1 cellular context compared by ENCODE assay signal in the genomic region with DNA sequence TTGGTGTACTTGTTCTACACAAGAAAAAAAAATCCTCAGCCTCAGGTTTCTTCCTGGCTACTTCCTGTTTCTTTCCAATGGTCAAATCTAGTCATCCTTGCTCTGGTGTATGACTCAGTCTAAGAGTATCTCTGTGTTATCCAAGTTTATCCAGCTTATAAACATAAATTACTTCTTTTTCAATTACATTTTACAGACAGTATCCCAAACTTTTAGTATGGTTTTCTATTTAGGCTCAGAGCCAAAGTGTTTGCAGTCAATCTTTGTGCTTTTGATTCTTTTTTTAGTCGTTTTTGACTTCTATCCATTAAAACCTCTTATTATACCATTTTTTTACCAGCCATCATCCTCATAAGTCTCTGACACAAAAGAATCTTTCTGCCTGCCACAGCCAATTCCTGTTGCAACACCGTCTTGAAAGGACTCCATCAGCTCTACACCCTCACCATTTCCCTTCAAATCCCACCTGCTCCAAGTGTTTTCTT.
TF ChIP-seq lines count a peak whose summit lies in the region.

No MANE protein-coding gene starts in this region.

TF ChIP-seq in SK-N-SH, 30 proteins besides CTCF, POLR2A, EP300 and RAD21 (continued from another document):
- TF ChIP-seq, protein P1, sequence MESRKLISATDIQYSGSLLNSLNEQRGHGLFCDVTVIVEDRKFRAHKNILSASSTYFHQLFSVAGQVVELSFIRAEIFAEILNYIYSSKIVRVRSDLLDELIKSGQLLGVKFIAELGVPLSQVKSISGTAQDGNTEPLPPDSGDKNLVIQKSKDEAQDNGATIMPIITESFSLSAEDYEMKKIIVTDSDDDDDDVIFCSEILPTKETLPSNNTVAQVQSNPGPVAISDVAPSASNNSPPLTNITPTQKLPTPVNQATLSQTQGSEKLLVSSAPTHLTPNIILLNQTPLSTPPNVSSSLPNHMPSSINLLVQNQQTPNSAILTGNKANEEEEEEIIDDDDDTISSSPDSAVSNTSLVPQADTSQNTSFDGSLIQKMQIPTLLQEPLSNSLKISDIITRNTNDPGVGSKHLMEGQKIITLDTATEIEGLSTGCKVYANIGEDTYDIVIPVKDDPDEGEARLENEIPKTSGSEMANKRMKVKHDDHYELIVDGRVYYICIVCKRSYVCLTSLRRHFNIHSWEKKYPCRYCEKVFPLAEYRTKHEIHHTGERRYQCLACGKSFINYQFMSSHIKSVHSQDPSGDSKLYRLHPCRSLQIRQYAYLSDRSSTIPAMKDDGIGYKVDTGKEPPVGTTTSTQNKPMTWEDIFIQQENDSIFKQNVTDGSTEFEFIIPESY (IDR thresholded peaks at IDR 0.05; ENCODE audit: borderline replicate concordance, low read depth): peak; percentile 50; the same call in 1 of the 2 replicates
- TF ChIP-seq GABPA (IDR thresholded peaks at IDR 0.05; ENCODE audit: low read depth): peak; percentile 43; the same call in 1 of the 2 replicates
- no peak for TF ChIP-seq FOXJ3 (CRISPR knock-in tag; IDR thresholded peaks at IDR 0.05)
- peak; percentile 51; the same call in 1 of the 2 replicates for TF ChIP-seq RXRA (IDR thresholded peaks at IDR 0.05; ENCODE audit: borderline replicate concordance, low read depth)
- peak; percentile 53; the same call in 1 of the 2 replicates for TF ChIP-seq POLR2AphosphoS5 (IDR thresholded peaks at IDR 0.05; ENCODE audit: low read depth, low read length)
- TF ChIP-seq SMC3 (IDR thresholded peaks at IDR 0.05; ENCODE audit: low read depth, low read length): no peak
- TF ChIP-seq TEAD4 (IDR thresholded peaks at IDR 0.05; ENCODE audit: borderline replicate concordance, insufficient read depth): peak; percentile 84
- TF ChIP-seq, protein P2, sequence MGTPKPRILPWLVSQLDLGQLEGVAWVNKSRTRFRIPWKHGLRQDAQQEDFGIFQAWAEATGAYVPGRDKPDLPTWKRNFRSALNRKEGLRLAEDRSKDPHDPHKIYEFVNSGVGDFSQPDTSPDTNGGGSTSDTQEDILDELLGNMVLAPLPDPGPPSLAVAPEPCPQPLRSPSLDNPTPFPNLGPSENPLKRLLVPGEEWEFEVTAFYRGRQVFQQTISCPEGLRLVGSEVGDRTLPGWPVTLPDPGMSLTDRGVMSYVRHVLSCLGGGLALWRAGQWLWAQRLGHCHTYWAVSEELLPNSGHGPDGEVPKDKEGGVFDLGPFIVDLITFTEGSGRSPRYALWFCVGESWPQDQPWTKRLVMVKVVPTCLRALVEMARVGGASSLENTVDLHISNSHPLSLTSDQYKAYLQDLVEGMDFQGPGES (IDR thresholded peaks at IDR 0.05; ENCODE audit: low read depth, low read length): no peak
